In the genomic region with DNA sequence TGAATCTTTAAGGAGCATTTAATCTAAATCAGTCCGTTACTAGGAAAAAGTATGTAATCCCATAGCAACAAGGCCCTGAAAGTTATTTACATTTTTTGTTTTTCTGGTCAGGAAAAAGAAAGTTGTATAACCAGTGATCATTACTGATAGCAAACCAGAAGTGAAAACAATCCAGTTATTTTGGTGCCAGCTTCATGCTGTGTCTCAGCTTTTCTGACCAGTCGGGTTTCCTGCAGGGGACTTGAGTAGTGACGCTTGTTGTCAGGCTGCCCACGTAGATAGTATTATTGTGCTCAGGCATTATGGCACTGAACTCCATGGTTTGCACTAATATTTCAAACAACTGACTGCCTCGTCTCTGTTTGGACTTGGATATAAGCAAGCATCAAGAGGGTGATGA, we compare ENCODE assay signal across 8 cellular contexts. TPM values are rescaled to one million over a fixed set of nuclear protein-coding genes. Genes with fewer than 3 reads are reported as not detected.
DNase-seq lines count a peak whose midpoint lies in the region; ATAC-seq and TF ChIP-seq lines count a peak whose summit lies in the region.

No MANE protein-coding gene starts in this region.

- H3K27me3 ChIP-seq in dorsolateral prefrontal cortex: no peaks in the 10 kb centered on the region
- no peaks in the 10 kb centered on the region for H3K27me3 ChIP-seq in SK-N-SH (ENCODE audit: insufficient read depth)
- H3K27me3 ChIP-seq in Karpas-422 (ENCODE audit: low read length): no peaks in the 10 kb centered on the region

- no peaks in the 10 kb centered on the region for H4K20me1 ChIP-seq in SK-N-SH (ENCODE audit: insufficient read depth)
- no peaks in the 10 kb centered on the region for H4K20me1 ChIP-seq in Karpas-422 (ENCODE audit: insufficient read depth, low read depth, low read length)

- H3K4me2 ChIP-seq in SK-N-SH (no peak overlapping the region), Karpas-422 (ENCODE audit: low read depth, low read length, poor library complexity, severe bottlenecking) (no peak overlapping the region)

- CTCF ChIA-PET in SK-N-SH (lab: Yijun Ruan, JAX): no interaction called here

- H3K9ac ChIP-seq in SK-N-SH (no peak overlapping the region), Karpas-422 (ENCODE audit: low read length) (no peak overlapping the region)

- H3K4me1 ChIP-seq in SK-N-SH (ENCODE audit: control insufficient read depth in 1 of 2, insufficient read depth in 2 of 2, low read depth in 1 of 2, low read length in 1 of 2) (peaks cover 0 to 4% of the 10 kb centered on the region in 2 experiments; a peak in 1 of 4 replicates), Karpas-422 (ENCODE audit: low read length) (peaks cover 3% of the 10 kb centered on the region; the same call in 1 of the 2 replicates)

- H2AFZ ChIP-seq in SK-N-SH (ENCODE audit: low read depth) (no peak overlapping the region), Karpas-422 (ENCODE audit: low read length) (no peak overlapping the region)

- H3F3A ChIP-seq in SK-N-SH (replicated peaks; ENCODE audit: insufficient read depth): peaks cover 7% of the 10 kb centered on the region

- ATAC-seq in GM18502 (IDR thresholded peaks at IDR 0.05; ENCODE audit: poor library complexity, unreplicated experiment) (peak; percentile 53), GM21390 (IDR thresholded peaks at IDR 0.05; ENCODE audit: unreplicated experiment) (peak; percentile 57), HG03139 (IDR thresholded peaks at IDR 0.05; ENCODE audit: unreplicated experiment) (peak; percentile 41)

- H3K36me3 ChIP-seq in SK-N-SH (replicated peaks in 1 of 2; ENCODE audit: control insufficient read depth in 1 of 2, insufficient read depth in 2 of 2, low read length in 1 of 2) (peaks cover 62% of the 10 kb centered on the region in 2 experiments), Karpas-422 (ENCODE audit: insufficient read depth, low read length) (peaks cover 64% of the 10 kb centered on the region)

- H3K27ac ChIP-seq in dorsolateral prefrontal cortex (peak overlapping the region in 41 of 59 donors; percentile 3 to 67 (median 41)), SK-N-SH (ENCODE audit: low read depth in 2 of 2, low read length in 1 of 2) (no peak overlapping the region), Karpas-422 (ENCODE audit: low read length) (no peak overlapping the region)

- H3K9me3 ChIP-seq in SK-N-SH (no peaks in the 10 kb centered on the region), Karpas-422 (ENCODE audit: low read length) (no peaks in the 10 kb centered on the region)

- TF ChIP-seq RAD21 in SK-N-SH (IDR thresholded peaks at IDR 0.05; ENCODE audit: low read length): no peak

- no peak for TF ChIP-seq CTCF in dorsolateral prefrontal cortex (IDR thresholded peaks at IDR 0.05 in 54 of 56, conservative IDR thresholded peaks at IDR 0.05 in 2 of 56; ENCODE audit: low read depth in 1 of 56, partially characterized antibody in 56 of 56)
- TF ChIP-seq CTCF in SK-N-SH (IDR thresholded peaks at IDR 0.05): no peak

- DNase-seq in dorsolateral prefrontal cortex: peak in 1 of 10 donors; percentile 11
- no peak for DNase-seq in SK-N-SH
- DNase-seq in germinal center (ENCODE audit: low spot score): no peak
- no peak for DNase-seq in NCI-H1436 treated with DMSO at 0.1 percent for 48 hours (lab: John Stamatoyannopoulos, UW)
- no peak for DNase-seq in Karpas-422

- TF ChIP-seq EP300 in SK-N-SH (IDR thresholded peaks at IDR 0.05; ENCODE audit: borderline replicate concordance in 1 of 2, low read depth in 1 of 2, low read length in 1 of 2): no peak

- H3K79me2 ChIP-seq in SK-N-SH (ENCODE audit: insufficient read depth) (peaks cover 5% of the 10 kb centered on the region; the same call in 1 of the 2 replicates), Karpas-422 (ENCODE audit: low read length) (peaks cover 65% of the 10 kb centered on the region)

- intact Hi-C loops in dorsolateral prefrontal cortex (cut with DNase I): no loop called here

- H3K9me2 ChIP-seq in SK-N-SH (no peaks in the 10 kb centered on the region), Karpas-422 (replicated peaks; ENCODE audit: insufficient read depth, low read length) (no peaks in the 10 kb centered on the region)

- POLR2A ChIA-PET in SK-N-SH (lab: Yijun Ruan, JAX): no interaction called here

- peak overlapping the region in 1 of 59 donors; percentile 5 for H3K4me3 ChIP-seq in dorsolateral prefrontal cortex
- H3K4me3 ChIP-seq in SK-N-SH (ENCODE audit: low read depth in 2 of 2, low read length in 1 of 2): no peak overlapping the region
- H3K4me3 ChIP-seq in Karpas-422 (ENCODE audit: low read length): no peak overlapping the region

- 97% methylated on average over 5 of the region's 5 CpGs for WGBS in SK-N-SH (ENCODE audit: low lambda C conversion rate)

TF ChIP-seq in SK-N-SH, 30 proteins besides CTCF, POLR2A, EP300 and RAD21:
- TF ChIP-seq SIN3A (IDR thresholded peaks at IDR 0.05; ENCODE audit: borderline replicate concordance, low read depth, low read length): no peak
- no peak for TF ChIP-seq GATA2 (CRISPR knock-in tag; IDR thresholded peaks at IDR 0.05)
- TF ChIP-seq JUND (IDR thresholded peaks at IDR 0.05): no peak
- TF ChIP-seq FOSL2 (IDR thresholded peaks at IDR 0.05; ENCODE audit: borderline replicate concordance, low read depth): no peak
- no peak for TF ChIP-seq EZH2phosphoT487 (IDR thresholded peaks at IDR 0.05; ENCODE audit: borderline replicate concordance, low read depth)
- no peak for TF ChIP-seq RXRA (IDR thresholded peaks at IDR 0.05; ENCODE audit: borderline replicate concordance, low read depth)
- TF ChIP-seq, protein P1, sequence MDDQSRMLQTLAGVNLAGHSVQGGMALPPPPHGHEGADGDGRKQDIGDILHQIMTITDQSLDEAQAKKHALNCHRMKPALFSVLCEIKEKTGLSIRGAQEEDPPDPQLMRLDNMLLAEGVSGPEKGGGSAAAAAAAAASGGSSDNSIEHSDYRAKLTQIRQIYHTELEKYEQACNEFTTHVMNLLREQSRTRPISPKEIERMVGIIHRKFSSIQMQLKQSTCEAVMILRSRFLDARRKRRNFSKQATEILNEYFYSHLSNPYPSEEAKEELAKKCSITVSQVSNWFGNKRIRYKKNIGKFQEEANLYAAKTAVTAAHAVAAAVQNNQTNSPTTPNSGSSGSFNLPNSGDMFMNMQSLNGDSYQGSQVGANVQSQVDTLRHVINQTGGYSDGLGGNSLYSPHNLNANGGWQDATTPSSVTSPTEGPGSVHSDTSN (IDR thresholded peaks at IDR 0.05): no peak
- no peak for TF ChIP-seq TCF12 (IDR thresholded peaks at IDR 0.05)
- TF ChIP-seq, protein P2, sequence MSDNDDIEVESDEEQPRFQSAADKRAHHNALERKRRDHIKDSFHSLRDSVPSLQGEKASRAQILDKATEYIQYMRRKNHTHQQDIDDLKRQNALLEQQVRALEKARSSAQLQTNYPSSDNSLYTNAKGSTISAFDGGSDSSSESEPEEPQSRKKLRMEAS (IDR thresholded peaks at IDR 0.05; ENCODE audit: low read depth): no peak
- no peak for TF ChIP-seq NFIC (IDR thresholded peaks at IDR 0.05; ENCODE audit: borderline replicate concordance)
- TF ChIP-seq FOXM1 (IDR thresholded peaks at IDR 0.05; ENCODE audit: low read depth): no peak
- no peak for TF ChIP-seq YY1 (IDR thresholded peaks at IDR 0.05; ENCODE audit: low read depth)
- no peak for TF ChIP-seq GABPA (IDR thresholded peaks at IDR 0.05; ENCODE audit: low read depth)
- no peak for TF ChIP-seq SMC3 (IDR thresholded peaks at IDR 0.05; ENCODE audit: low read depth, low read length)
- TF ChIP-seq NRF1 (IDR thresholded peaks at IDR 0.05; ENCODE audit: low read depth, low read length): no peak
- no peak for TF ChIP-seq POLR2AphosphoS5 (IDR thresholded peaks at IDR 0.05; ENCODE audit: low read depth, low read length)
- no peak for TF ChIP-seq TEAD4 (IDR thresholded peaks at IDR 0.05; ENCODE audit: borderline replicate concordance, insufficient read depth)
- TF ChIP-seq RCOR1 (IDR thresholded peaks at IDR 0.05; ENCODE audit: low read length): no peak
- no peak for TF ChIP-seq MEF2A (IDR thresholded peaks at IDR 0.05; ENCODE audit: borderline replicate concordance, low read depth)

RNA-seq across cellular contexts. Expression of a gene that starts 55.2 kb away (rescaled TPM):
- 1 to 10 TPM; 1.5 to 4.7 (median 3.1) TPM for total RNA-seq in dorsolateral prefrontal cortex
- polyA plus RNA-seq in SK-N-SH (2012; rRNA removed): 0.48 and 0.58 TPM in 2 replicates
- polyA plus RNA-seq in SK-N-SH (2012; cell fraction: cytosol; rRNA removed): 0.76 and 0.86 TPM in 2 replicates
- 0.61 and 1.5 TPM in 2 replicates for polyA plus RNA-seq in SK-N-SH (2012; cell fraction: nucleus; rRNA removed)
- 8.4 and 14.8 TPM in 2 replicates for total RNA-seq in Karpas-422 (2014; rRNA removed; shearing (Covaris generic); ENCODE audit: low replicate concordance)

RNA-seq across cellular contexts. Expression of a gene that starts 55.4 kb away (rescaled TPM):
- total RNA-seq in dorsolateral prefrontal cortex: 10 to 100 TPM in 114 of 120 experiments, 1 to 10 TPM in 6; 7.5 to 30.3 (median 15.5) TPM
- polyA plus RNA-seq in SK-N-SH (2012; rRNA removed): 7.6 and 12.6 TPM in 2 replicates
- polyA plus RNA-seq in SK-N-SH (2012; cell fraction: cytosol; rRNA removed): 7.3 and 9.6 TPM in 2 replicates
- 15.6 and 39.1 TPM in 2 replicates for polyA plus RNA-seq in SK-N-SH (2012; cell fraction: nucleus; rRNA removed)
- total RNA-seq in Karpas-422 (2014; rRNA removed; shearing (Covaris generic); ENCODE audit: low replicate concordance): 39.3 and 71.1 TPM in 2 replicates

Comparison
In these comparisons a context has a peak if more than half of its experiments do, and no peak if none do; other contexts are left out.
1. H3K27ac ChIP-seq: peak in dorsolateral prefrontal cortex (41 of 59); none in SK-N-SH (0 of 2) and Karpas-422 (single experiment).
2. Peak in every context shown above with its lines, with median percentiles within 50 percentile points of each other: ATAC-seq.